1 cellular context compared by ENCODE assay signal in genomic region chr13:102203718-102204117, GRCh38.
TF ChIP-seq lines count a peak whose summit lies in the region.

No MANE protein-coding gene starts in this region.

TF ChIP-seq in SK-N-SH, 30 proteins besides CTCF, POLR2A, EP300 and RAD21 (continued from another document):
- no peak for TF ChIP-seq REST (IDR thresholded peaks at IDR 0.05; ENCODE audit: low read depth, low read length)
- TF ChIP-seq TCF12 (IDR thresholded peaks at IDR 0.05): 0 out of 2 replicates have a peak, but pooled peaks have one; percentile 21
- no peak for TF ChIP-seq RFX5 (IDR thresholded peaks at IDR 0.05; ENCODE audit: low read length)
- TF ChIP-seq TAF1 (IDR thresholded peaks at IDR 0.05; ENCODE audit: borderline replicate concordance, low read depth, low read length): no peak
- TF ChIP-seq TEAD4 (IDR thresholded peaks at IDR 0.05; ENCODE audit: borderline replicate concordance, insufficient read depth): no peak
- TF ChIP-seq FOXM1 (IDR thresholded peaks at IDR 0.05; ENCODE audit: low read depth): no peak
- peak; percentile 66; the same call in 1 of the 2 replicates for TF ChIP-seq RCOR1 (IDR thresholded peaks at IDR 0.05; ENCODE audit: low read length)
- no peak for TF ChIP-seq MXI1 (IDR thresholded peaks at IDR 0.05; ENCODE audit: low read depth, low read length)
- TF ChIP-seq NRF1 (IDR thresholded peaks at IDR 0.05; ENCODE audit: low read depth, low read length): no peak
- TF ChIP-seq ZBTB33 (IDR thresholded peaks at IDR 0.05; ENCODE audit: borderline replicate concordance, low read depth): no peak
- TF ChIP-seq USF1 (IDR thresholded peaks at IDR 0.05; ENCODE audit: borderline replicate concordance, low read depth): no peak
- peak; percentile 24 for TF ChIP-seq CHD2 (IDR thresholded peaks at IDR 0.05; ENCODE audit: low read length, partially characterized antibody)
- TF ChIP-seq GATA2 (CRISPR knock-in tag; IDR thresholded peaks at IDR 0.05): peak; percentile 26; the same call in 1 of the 2 replicates
- TF ChIP-seq GABPA (IDR thresholded peaks at IDR 0.05; ENCODE audit: low read depth): no peak
- TF ChIP-seq JUND (IDR thresholded peaks at IDR 0.05): no peak
- TF ChIP-seq IRF3 (IDR thresholded peaks at IDR 0.05; ENCODE audit: low read depth, low read length): no peak
- TF ChIP-seq EZH2phosphoT487 (IDR thresholded peaks at IDR 0.05; ENCODE audit: borderline replicate concordance, low read depth): no peak
- no peak for TF ChIP-seq MAX (IDR thresholded peaks at IDR 0.05; ENCODE audit: low read depth)
- TF ChIP-seq USF2 (IDR thresholded peaks at IDR 0.05; ENCODE audit: borderline replicate concordance, low read depth, low read length): no peak
- no peak for TF ChIP-seq MEF2A (IDR thresholded peaks at IDR 0.05; ENCODE audit: borderline replicate concordance, low read depth)
- TF ChIP-seq FOXJ3 (CRISPR knock-in tag; IDR thresholded peaks at IDR 0.05): 0 out of 2 replicates have a peak, but pooled peaks have one; percentile 27
- TF ChIP-seq SMC3 (IDR thresholded peaks at IDR 0.05; ENCODE audit: low read depth, low read length): no peak
- no peak for TF ChIP-seq RXRA (IDR thresholded peaks at IDR 0.05; ENCODE audit: borderline replicate concordance, low read depth)
